Comparison of ENCODE assay signal across 21 cellular contexts in the genomic region with DNA sequence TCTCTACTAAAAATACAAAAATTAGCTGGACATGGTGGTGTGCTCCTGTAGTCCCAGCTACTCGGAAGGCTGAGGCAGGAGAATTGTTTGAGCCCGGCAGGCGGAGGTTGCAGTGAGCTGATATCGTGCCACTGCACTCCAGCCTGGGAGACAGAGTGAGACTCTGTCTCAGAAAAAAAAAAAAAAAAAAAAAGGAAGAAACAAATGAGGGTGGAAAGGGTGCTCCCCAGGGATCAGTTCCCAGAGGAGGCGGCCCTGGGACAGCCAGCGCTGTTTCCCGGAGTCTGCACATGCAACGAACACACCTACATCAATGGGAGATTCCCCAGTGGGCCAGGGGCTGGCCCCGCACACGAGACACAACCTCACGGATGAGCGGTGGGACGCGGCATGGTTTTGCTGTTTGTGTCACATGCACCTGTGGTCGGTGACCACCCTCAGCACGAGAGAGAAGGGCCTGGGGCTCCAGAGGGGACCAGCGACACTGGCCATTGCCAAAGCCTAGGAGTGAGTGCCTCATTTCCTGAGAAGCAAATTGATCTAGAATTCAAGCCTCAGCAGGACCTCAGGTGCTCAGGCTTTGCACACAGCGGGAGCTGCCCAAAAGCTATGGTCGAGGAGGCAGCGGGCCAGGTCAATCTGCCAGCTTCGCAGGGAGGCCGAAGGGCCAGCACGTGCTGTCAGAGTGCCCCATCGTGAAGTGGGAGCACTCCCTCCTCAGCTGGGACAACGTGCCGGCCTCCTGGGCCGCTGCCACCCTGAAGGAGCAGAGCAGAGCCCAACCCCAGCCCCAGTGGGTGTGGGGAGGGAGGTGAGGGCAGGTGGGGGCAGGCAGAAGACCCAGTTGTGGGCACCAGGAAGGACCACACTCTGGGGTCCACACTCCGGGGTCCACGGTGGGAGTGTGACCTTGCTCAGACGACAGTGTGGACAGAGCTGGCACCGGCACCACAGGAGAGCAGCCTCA.
"Had no signal": no experiment of that assay in that cellular context is flagged by ENCODE, and none has a peak within 500 bp of the region (broad histone marks: within the 10 kb centered on the region; RNA-seq: fewer than 3 reads in every experiment).

No MANE protein-coding gene starts in this region.

- DNase-seq: activated B cell treated with CpG ODN at 0.5 μM for 24 hours; activated CD4-positive, alpha-beta T cell treated with anti-CD3 and anti-CD28 coated beads for 36 hours; activated CD4-positive, alpha-beta T cell treated with anti-CD3 and anti-CD28 coated beads, Interleukin-2, amount 50 U/mL, for 48 hours; activated CD8-positive, alpha-beta memory T cell treated with anti-CD3 and anti-CD28 coated beads, Interleukin-2, amount 50 U/mL, for 48 hours; activated T-cell treated with anti-CD3 and anti-CD28 coated beads, Interleukin-2, amount 50 U/mL, for 4 hours; anterior cingulate cortex; body of pancreas; effector memory CD4-positive, alpha-beta T cell; foreskin melanocyte; natural killer cell; stimulated activated CD4-positive, alpha-beta T cell treated with anti-CD3 and anti-CD28 coated beads, Interleukin-4, amount 100 ng/mL, for 1 hour; stimulated activated naive CD4-positive, alpha-beta T cell; T-helper 9 cell had no signal

- H3K27ac ChIP-seq: body of pancreas, cardiac muscle cell, neutrophil, pancreas, thoracic aorta, vagina had no signal

- ATAC-seq: activated CD4-positive, alpha-beta T cell treated with anti-CD3 and anti-CD28 coated beads for 36 hours; body of pancreas; left lobe of liver; pancreas had no signal

- FAIRE-seq: endothelial cell of umbilical vein, pancreas had no signal

- H3K9me3 ChIP-seq: body of pancreas, neutrophil, pancreas, thoracic aorta, vagina had no signal

- H3K4me3 ChIP-seq: body of pancreas, cardiac muscle cell, lung, pancreas, thoracic aorta, vagina had no signal

- H3K36me3 ChIP-seq: cardiac muscle cell, neutrophil, pancreas had no signal

- H3K27me3 ChIP-seq: body of pancreas, cardiac muscle cell, neutrophil, pancreas, vagina had no signal

- H3K4me1 ChIP-seq: body of pancreas, pancreas, vagina had no signal
